ENCODE assay signal across 13 cellular contexts in genomic region chr17:48244814-48245213, GRCh38.
A peak's percentile ranks its signal among the peaks of the same experiment; 100 is the strongest.
DNase-seq lines count a peak whose midpoint lies in the region; ATAC-seq and TF ChIP-seq lines count a peak whose summit lies in the region.
"Had no signal": no experiment of that assay in that cellular context is flagged by ENCODE, and none has a peak within 500 bp of the region (broad histone marks: within the 10 kb centered on the region; RNA-seq: fewer than 3 reads in every experiment).

No MANE protein-coding gene starts in this region.

- H3K79me2 ChIP-seq in MM.1S (ENCODE audit: low read length): no peaks in the 10 kb centered on the region

- no peaks in the 10 kb centered on the region for H3K36me3 Mint-ChIP-seq in dendritic cell treated with granulocyte-macrophage colony-stimulating factor and Interleukin-4, amounts not matched to agents 40 ng/mL and 50 ng/mL, for 4 days (ENCODE audit: low read depth)
- no peaks in the 10 kb centered on the region for H3K36me3 Mint-ChIP-seq in nephron progenitor cell (ENCODE audit: low read depth)
- H3K36me3 Mint-ChIP-seq: stimulated activated memory B cell treated with anti-CD40 and anti-IgM and Interleukin-4, amounts not matched to agents 10 μg/mL and 1 μg/mL and 100 μg/mL, for 72 hours had no signal

- H3K9me3 ChIP-seq in MM.1S (replicated peaks; ENCODE audit: insufficient read depth, low read length): no peaks in the 10 kb centered on the region
- H3K9me3 ChIP-seq in right lobe of liver: no peaks in the 10 kb centered on the region
- H3K9me3 ChIP-seq in thyroid gland: no peaks in the 10 kb centered on the region

- no peak for TF ChIP-seq POLR2A in right lobe of liver (IDR thresholded peaks at IDR 0.05)
- TF ChIP-seq POLR2A in thyroid gland (IDR thresholded peaks at IDR 0.05): no peak

- H3K4me3 Mint-ChIP-seq in dendritic cell treated with granulocyte-macrophage colony-stimulating factor and Interleukin-4, amounts not matched to agents 40 ng/mL and 50 ng/mL, for 4 days: no peak overlapping the region
- peak overlapping the region; percentile 51 for H3K4me3 Mint-ChIP-seq in nephron progenitor cell
- H3K4me3 Mint-ChIP-seq: stimulated activated memory B cell treated with anti-CD40 and anti-IgM and Interleukin-4, amounts not matched to agents 10 μg/mL and 1 μg/mL and 100 μg/mL, for 72 hours had no signal

- H3K4me1 Mint-ChIP-seq in dendritic cell treated with granulocyte-macrophage colony-stimulating factor and Interleukin-4, amounts not matched to agents 40 ng/mL and 50 ng/mL, for 4 days (ENCODE audit: low read depth): peaks cover 38% of the 10 kb centered on the region
- peaks cover 92% of the 10 kb centered on the region for H3K4me1 Mint-ChIP-seq in nephron progenitor cell

- H3K27me3 Mint-ChIP-seq in dendritic cell treated with granulocyte-macrophage colony-stimulating factor and Interleukin-4, amounts not matched to agents 40 ng/mL and 50 ng/mL, for 4 days: peaks cover 4% of the 10 kb centered on the region
- H3K27me3 Mint-ChIP-seq in nephron progenitor cell (ENCODE audit: low read depth, poor library complexity): no peaks in the 10 kb centered on the region
- H3K27me3 Mint-ChIP-seq: naive thymus-derived CD8-positive, alpha-beta T cell had no signal

- peak overlapping the region; percentile 3; the same call in 1 of the 2 replicates for H3K4me2 ChIP-seq in MM.1S (ENCODE audit: low read depth, low read length)

- peaks cover 28% of the 10 kb centered on the region for H3K4me1 ChIP-seq in MM.1S (ENCODE audit: low read length)
- H3K4me1 ChIP-seq in right lobe of liver: no peaks in the 10 kb centered on the region
- peaks cover 0 to 18% of the 10 kb centered on the region in 2 donors for H3K4me1 ChIP-seq in thyroid gland

- H3K27me3 ChIP-seq in MM.1S (replicated peaks; ENCODE audit: insufficient read depth, low read length) (no peaks in the 10 kb centered on the region), right lobe of liver (no peaks in the 10 kb centered on the region), thyroid gland (no peaks in the 10 kb centered on the region)

- H3K9me3 Mint-ChIP-seq in dendritic cell treated with granulocyte-macrophage colony-stimulating factor and Interleukin-4, amounts not matched to agents 40 ng/mL and 50 ng/mL, for 4 days: no peaks in the 10 kb centered on the region
- H3K9me3 Mint-ChIP-seq in nephron progenitor cell: no peaks in the 10 kb centered on the region
- H3K9me3 Mint-ChIP-seq: naive thymus-derived CD8-positive, alpha-beta T cell; stimulated activated memory B cell treated with anti-CD40 and anti-IgM and Interleukin-4, amounts not matched to agents 10 μg/mL and 1 μg/mL and 100 μg/mL, for 72 hours had no signal

- H3K4me3 ChIP-seq in MM.1S (ENCODE audit: low read length) (no peak overlapping the region), right lobe of liver (no peak overlapping the region), thyroid gland (replicated peaks in 1 of 3) (no peak overlapping the region)

- intact Hi-C loops in dendritic cell treated with granulocyte-macrophage colony-stimulating factor and Interleukin-4, amounts not matched to agents 40 ng/mL and 50 ng/mL, for 4 days (cut with micrococcal nuclease): no loop called here
- intact Hi-C loops in right lobe of liver (cut with DNase I): no loop called here
- intact Hi-C loops in thyroid gland (cut with DNase I): no loop called here

- no peaks in the 10 kb centered on the region for H4K20me1 ChIP-seq in MM.1S (ENCODE audit: insufficient read depth, low read length)

- DNase-seq in EL (peak; percentile 42), MM.1S (no peak), nephron progenitor cell (no peak), right lobe of liver (no peak), thyroid gland (no peak)
- DNase-seq: right cardiac atrium had no signal

- TF ChIP-seq CTCF in MM.1S (IDR thresholded peaks at IDR 0.05; ENCODE audit: low read length) (no peak), nephron progenitor cell (IDR thresholded peaks at IDR 0.05) (no peak), right lobe of liver (IDR thresholded peaks at IDR 0.05) (no peak), thyroid gland (IDR thresholded peaks at IDR 0.05) (no peak)

- H3K27ac ChIP-seq in MM.1S (ENCODE audit: low read length) (no peak overlapping the region), right lobe of liver (no peak overlapping the region), thyroid gland (no peak overlapping the region)
- H3K27ac ChIP-seq: C4-2B had no signal

- WGBS in right lobe of liver (ENCODE audit: insufficient coverage, low coverage, low lambda C conversion rate, missing lambda C conversion rate): 67% methylated on average over 1 of the region's 1 CpG
- 71 to 76% methylated on average over 1 of the region's 1 CpG for WGBS in thyroid gland, 2 donors

- no peak overlapping the region for H2AFZ ChIP-seq in MM.1S (ENCODE audit: low read length)

- H3K9ac ChIP-seq in MM.1S (ENCODE audit: low read length): no peak overlapping the region

- peak overlapping the region; percentile 21 for H3K27ac Mint-ChIP-seq in dendritic cell treated with granulocyte-macrophage colony-stimulating factor and Interleukin-4, amounts not matched to agents 40 ng/mL and 50 ng/mL, for 4 days
- H3K27ac Mint-ChIP-seq in nephron progenitor cell: peak overlapping the region; percentile 99
- H3K27ac Mint-ChIP-seq: stimulated activated memory B cell treated with anti-CD40 and anti-IgM and Interleukin-4, amounts not matched to agents 10 μg/mL and 1 μg/mL and 100 μg/mL, for 72 hours had no signal

- ATAC-seq in GM21515 (IDR thresholded peaks at IDR 0.05; ENCODE audit: unreplicated experiment) (no peak), right lobe of liver (no peak), GM19328 (IDR thresholded peaks at IDR 0.05; ENCODE audit: unreplicated experiment) (no peak)
- ATAC-seq: left lobe of liver; stimulated activated memory B cell treated with anti-CD40 and anti-IgM and Interleukin-4, amounts not matched to agents 10 μg/mL and 1 μg/mL and 100 μg/mL, for 72 hours had no signal

- no peaks in the 10 kb centered on the region for H3K9me2 ChIP-seq in MM.1S (replicated peaks; ENCODE audit: insufficient read depth, low read length)

- H3K36me3 ChIP-seq in MM.1S (replicated peaks; ENCODE audit: insufficient read depth, low read length) (no peaks in the 10 kb centered on the region), right lobe of liver (no peaks in the 10 kb centered on the region), thyroid gland (no peaks in the 10 kb centered on the region)

- H3F3A ChIP-seq in MM.1S (ENCODE audit: insufficient read depth, low read length): 0 out of 2 replicates have a peak, but pooled peaks cover 6% of the 10 kb centered on the region
